In genomic region chr17:38474707-38475106, GRCh38 we compare ENCODE assay signal across 8 cellular contexts. TPM values are rescaled to one million over a fixed set of nuclear protein-coding genes. Genes with fewer than 3 reads are reported as not detected.
DNase-seq lines count a peak whose midpoint lies in the region; ATAC-seq and TF ChIP-seq lines count a peak whose summit lies in the region.
"Not testable (repeated sequence)": the region's sequence is repeated elsewhere in the genome, so short reads cannot be mapped to it uniquely, and the experiment has no call there.

No MANE protein-coding gene starts in this region.

- not testable (repeated sequence) for H2AFZ ChIP-seq in OCI-LY3 (ENCODE audit: low read depth, low read length)

- H3K4me2 ChIP-seq in OCI-LY3 (ENCODE audit: low read length): not testable (repeated sequence)

- not testable (repeated sequence) for DNase-seq in AG09309 (ENCODE audit: low read depth); GM12864 (ENCODE audit: low read depth)
- DNase-seq in Jurkat, Clone E6-1 (ENCODE audit: low read depth, low spot score): peak; percentile 11
- peak; percentile 29 for DNase-seq in activated CD4-positive, alpha-beta T cell treated with anti-CD3 and anti-CD28 coated beads for 36 hours
- peak; percentile 55 for DNase-seq in ecto neural progenitor cell (ENCODE audit: low spot score)
- DNase-seq in left ventricle myocardium superior: peak; percentile 61
- peak; percentile 52 to 77 for DNase-seq in psoas muscle

- peak; percentile 43 for TF ChIP-seq CTCF in AG09309 (IDR thresholded peaks at IDR 0.05; ENCODE audit: control insufficient read depth, insufficient read depth, low read depth, low read length, missing control alignments)
- TF ChIP-seq CTCF in GM12864 (IDR thresholded peaks at IDR 0.05; ENCODE audit: low read depth, low read length, missing control alignments): peak; percentile 33
- TF ChIP-seq CTCF in OCI-LY3 (IDR thresholded peaks at IDR 0.05; ENCODE audit: low read depth, low read length): peak; percentile 25
- peak; percentile 38 for TF ChIP-seq CTCF in psoas muscle (IDR thresholded peaks at IDR 0.05)

- CTCF ChIA-PET in activated CD4-positive, alpha-beta T cell treated with anti-CD3 and anti-CD28 coated beads for 36 hours (lab: Charles Lee): not testable (repeated sequence)

- not testable (repeated sequence) for H3K4me3 Mint-ChIP-seq in activated CD4-positive, alpha-beta T cell treated with anti-CD3 and anti-CD28 coated beads for 36 hours

- intact Hi-C loops in activated CD4-positive, alpha-beta T cell treated with anti-CD3 and anti-CD28 coated beads for 36 hours (cut with DNase I, micrococcal nuclease); left ventricle myocardium superior (cut with micrococcal nuclease); psoas muscle (cut with DNase I): not testable (repeated sequence)

- not testable (repeated sequence) for H3K9me3 Mint-ChIP-seq in activated CD4-positive, alpha-beta T cell treated with anti-CD3 and anti-CD28 coated beads for 36 hours (ENCODE audit: low read depth)

- 55 to 64% (median 57%) methylated on average over 7 to 8 of the region's 8 CpGs for WGBS in psoas muscle, 3 donors

- H3K9ac ChIP-seq in OCI-LY3 (ENCODE audit: low read length): not testable (repeated sequence)

- H3K27me3 Mint-ChIP-seq in activated CD4-positive, alpha-beta T cell treated with anti-CD3 and anti-CD28 coated beads for 36 hours: not testable (repeated sequence)

- not testable (repeated sequence) for H3K4me3 ChIP-seq in AG09309 (ENCODE audit: control insufficient read depth, low read depth, low read length); GM12864 (ENCODE audit: low read depth, low read length); Jurkat, Clone E6-1 (ENCODE audit: low read length); OCI-LY3 (ENCODE audit: low read length); psoas muscle

- not testable (repeated sequence) for H3K27me3 ChIP-seq in OCI-LY3 (ENCODE audit: low read depth, low read length); psoas muscle (ENCODE audit: insufficient read depth in 3 of 3, low read length in 2 of 3)

- not testable (repeated sequence) for H3K4me1 ChIP-seq in OCI-LY3 (ENCODE audit: low read length); psoas muscle

- POLR2A ChIA-PET in activated CD4-positive, alpha-beta T cell treated with anti-CD3 and anti-CD28 coated beads for 36 hours (lab: Charles Lee): not testable (repeated sequence)

- not testable (repeated sequence) for H3K9me3 ChIP-seq in OCI-LY3 (ENCODE audit: insufficient read depth, low read length); psoas muscle

- H3K27ac ChIP-seq in OCI-LY3 (ENCODE audit: low read length); psoas muscle: not testable (repeated sequence)

- not testable (repeated sequence) for H3K4me1 Mint-ChIP-seq in activated CD4-positive, alpha-beta T cell treated with anti-CD3 and anti-CD28 coated beads for 36 hours

- not testable (repeated sequence) for H3K79me2 ChIP-seq in OCI-LY3 (ENCODE audit: low read length)

- H4K20me1 ChIP-seq in OCI-LY3 (ENCODE audit: insufficient read depth, low read length): not testable (repeated sequence)

- not testable (repeated sequence) for H3K27ac Mint-ChIP-seq in activated CD4-positive, alpha-beta T cell treated with anti-CD3 and anti-CD28 coated beads for 36 hours

- ATAC-seq in activated CD4-positive, alpha-beta T cell treated with anti-CD3 and anti-CD28 coated beads for 36 hours; left ventricle myocardium superior; psoas muscle: not testable (repeated sequence)

- H3K36me3 ChIP-seq in OCI-LY3 (replicated peaks; ENCODE audit: low read depth, low read length): not testable (repeated sequence)
- H3K36me3 ChIP-seq in psoas muscle (ENCODE audit: insufficient read depth in 1 of 2, low read depth in 1 of 2): peaks cover 0 to 84% of the 10 kb centered on the region in 2 donors

- H3K36me3 Mint-ChIP-seq in activated CD4-positive, alpha-beta T cell treated with anti-CD3 and anti-CD28 coated beads for 36 hours (ENCODE audit: low read depth): not testable (repeated sequence)

RNA-seq across cellular contexts. Expression of gene ARHGAP23, which starts 46.4 kb away (rescaled TPM):
- 4.6 TPM for polyA plus RNA-seq in Jurkat, Clone E6-1 (2012; ENCODE audit: insufficient read depth, insufficient read length)
- total RNA-seq in activated CD4-positive, alpha-beta T cell treated with anti-CD3 and anti-CD28 coated beads for 36 hours: under 1 TPM; 0.55 to 0.86 TPM
- total RNA-seq in left ventricle myocardium superior: 70.3 TPM
- total RNA-seq in psoas muscle: 10 to 100 TPM; 23.6 to 35.8 (median 23.7) TPM
- 10 to 100 TPM in 1 of 3 donors, 1 to 10 TPM in 2; 7.6 to 11.8 (median 9.6) TPM for polyA plus RNA-seq in psoas muscle

Comparison
In these comparisons a context has a peak if more than half of its experiments do, and no peak if none do; other contexts are left out.
1. RNA of gene ARHGAP23, which starts 46.4 kb away (total RNA-seq): 70.3 TPM in left ventricle myocardium superior (single experiment) and 23.6 to 35.8 TPM in psoas muscle; 0.55 to 0.86 TPM in activated CD4-positive, alpha-beta T cell treated with anti-CD3 and anti-CD28 coated beads for 36 hours; every median in the first group is over 10 times any median in the second.
2. Peak in every context shown above with its lines, with median percentiles within 50 percentile points of each other: CTCF ChIP-seq.